In the genomic region with DNA sequence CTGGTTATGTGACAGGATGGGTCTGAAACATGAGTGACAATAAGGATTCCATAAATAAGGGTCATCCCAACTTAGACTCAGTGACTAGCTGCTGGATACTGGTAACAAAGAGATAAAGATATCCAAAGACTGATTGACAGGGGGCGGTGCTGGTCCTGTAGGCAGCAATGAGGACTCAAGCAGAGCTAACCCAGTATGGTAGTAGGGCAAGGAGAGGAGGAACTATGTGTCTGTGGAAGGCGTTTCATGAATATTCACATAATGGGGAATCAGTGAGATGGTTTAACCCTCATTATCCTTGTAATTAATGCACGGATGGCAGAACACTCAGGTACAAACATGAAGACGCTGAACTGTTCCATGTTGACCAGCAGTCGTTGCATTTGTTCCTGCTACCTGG, we compare ENCODE assay signal across 1 cellular context.
TF ChIP-seq lines count a peak whose summit lies in the region.

No MANE protein-coding gene starts in this region.

TF ChIP-seq in HepG2, 621 proteins besides CTCF, POLR2A, EP300 and RAD21:
- no peak for TF ChIP-seq ZNF629 (CRISPR knock-in tag; conservative IDR thresholded peaks at IDR 0.05)
- TF ChIP-seq SSRP1 (CRISPR knock-in tag; IDR thresholded peaks at IDR 0.05): 0 out of 2 replicates have a peak, but pooled peaks have one; percentile 72
- 0 out of 2 replicates have a peak, but pooled peaks have one; percentile 35 for TF ChIP-seq ZNF670 (CRISPR knock-in tag; IDR thresholded peaks at IDR 0.05; ENCODE audit: borderline replicate concordance)
- no peak for TF ChIP-seq ZNF263 (CRISPR knock-in tag; IDR thresholded peaks at IDR 0.05)
- TF ChIP-seq MAZ (IDR thresholded peaks at IDR 0.05; ENCODE audit: borderline replicate concordance, low read depth, low read length): no peak
- TF ChIP-seq MAZ (CRISPR knock-in tag; IDR thresholded peaks at IDR 0.05; ENCODE audit: low read depth): 0 out of 2 replicates have a peak, but pooled peaks have one; percentile 27
- TF ChIP-seq, protein P1, sequence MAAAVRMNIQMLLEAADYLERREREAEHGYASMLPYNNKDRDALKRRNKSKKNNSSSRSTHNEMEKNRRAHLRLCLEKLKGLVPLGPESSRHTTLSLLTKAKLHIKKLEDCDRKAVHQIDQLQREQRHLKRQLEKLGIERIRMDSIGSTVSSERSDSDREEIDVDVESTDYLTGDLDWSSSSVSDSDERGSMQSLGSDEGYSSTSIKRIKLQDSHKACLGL (CRISPR knock-in tag; IDR thresholded peaks at IDR 0.05): no peak
- no peak for TF ChIP-seq ZFP41 (CRISPR knock-in tag; IDR thresholded peaks at IDR 0.05; ENCODE audit: borderline replicate concordance)
- TF ChIP-seq, protein P2, sequence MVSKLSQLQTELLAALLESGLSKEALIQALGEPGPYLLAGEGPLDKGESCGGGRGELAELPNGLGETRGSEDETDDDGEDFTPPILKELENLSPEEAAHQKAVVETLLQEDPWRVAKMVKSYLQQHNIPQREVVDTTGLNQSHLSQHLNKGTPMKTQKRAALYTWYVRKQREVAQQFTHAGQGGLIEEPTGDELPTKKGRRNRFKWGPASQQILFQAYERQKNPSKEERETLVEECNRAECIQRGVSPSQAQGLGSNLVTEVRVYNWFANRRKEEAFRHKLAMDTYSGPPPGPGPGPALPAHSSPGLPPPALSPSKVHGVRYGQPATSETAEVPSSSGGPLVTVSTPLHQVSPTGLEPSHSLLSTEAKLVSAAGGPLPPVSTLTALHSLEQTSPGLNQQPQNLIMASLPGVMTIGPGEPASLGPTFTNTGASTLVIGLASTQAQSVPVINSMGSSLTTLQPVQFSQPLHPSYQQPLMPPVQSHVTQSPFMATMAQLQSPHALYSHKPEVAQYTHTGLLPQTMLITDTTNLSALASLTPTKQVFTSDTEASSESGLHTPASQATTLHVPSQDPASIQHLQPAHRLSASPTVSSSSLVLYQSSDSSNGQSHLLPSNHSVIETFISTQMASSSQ (IDR thresholded peaks at IDR 0.05; ENCODE audit: low read depth): no peak
- TF ChIP-seq, protein P2 (CRISPR knock-in tag; IDR thresholded peaks at IDR 0.05; ENCODE audit: borderline replicate concordance): no peak
- TF ChIP-seq, protein P3, sequence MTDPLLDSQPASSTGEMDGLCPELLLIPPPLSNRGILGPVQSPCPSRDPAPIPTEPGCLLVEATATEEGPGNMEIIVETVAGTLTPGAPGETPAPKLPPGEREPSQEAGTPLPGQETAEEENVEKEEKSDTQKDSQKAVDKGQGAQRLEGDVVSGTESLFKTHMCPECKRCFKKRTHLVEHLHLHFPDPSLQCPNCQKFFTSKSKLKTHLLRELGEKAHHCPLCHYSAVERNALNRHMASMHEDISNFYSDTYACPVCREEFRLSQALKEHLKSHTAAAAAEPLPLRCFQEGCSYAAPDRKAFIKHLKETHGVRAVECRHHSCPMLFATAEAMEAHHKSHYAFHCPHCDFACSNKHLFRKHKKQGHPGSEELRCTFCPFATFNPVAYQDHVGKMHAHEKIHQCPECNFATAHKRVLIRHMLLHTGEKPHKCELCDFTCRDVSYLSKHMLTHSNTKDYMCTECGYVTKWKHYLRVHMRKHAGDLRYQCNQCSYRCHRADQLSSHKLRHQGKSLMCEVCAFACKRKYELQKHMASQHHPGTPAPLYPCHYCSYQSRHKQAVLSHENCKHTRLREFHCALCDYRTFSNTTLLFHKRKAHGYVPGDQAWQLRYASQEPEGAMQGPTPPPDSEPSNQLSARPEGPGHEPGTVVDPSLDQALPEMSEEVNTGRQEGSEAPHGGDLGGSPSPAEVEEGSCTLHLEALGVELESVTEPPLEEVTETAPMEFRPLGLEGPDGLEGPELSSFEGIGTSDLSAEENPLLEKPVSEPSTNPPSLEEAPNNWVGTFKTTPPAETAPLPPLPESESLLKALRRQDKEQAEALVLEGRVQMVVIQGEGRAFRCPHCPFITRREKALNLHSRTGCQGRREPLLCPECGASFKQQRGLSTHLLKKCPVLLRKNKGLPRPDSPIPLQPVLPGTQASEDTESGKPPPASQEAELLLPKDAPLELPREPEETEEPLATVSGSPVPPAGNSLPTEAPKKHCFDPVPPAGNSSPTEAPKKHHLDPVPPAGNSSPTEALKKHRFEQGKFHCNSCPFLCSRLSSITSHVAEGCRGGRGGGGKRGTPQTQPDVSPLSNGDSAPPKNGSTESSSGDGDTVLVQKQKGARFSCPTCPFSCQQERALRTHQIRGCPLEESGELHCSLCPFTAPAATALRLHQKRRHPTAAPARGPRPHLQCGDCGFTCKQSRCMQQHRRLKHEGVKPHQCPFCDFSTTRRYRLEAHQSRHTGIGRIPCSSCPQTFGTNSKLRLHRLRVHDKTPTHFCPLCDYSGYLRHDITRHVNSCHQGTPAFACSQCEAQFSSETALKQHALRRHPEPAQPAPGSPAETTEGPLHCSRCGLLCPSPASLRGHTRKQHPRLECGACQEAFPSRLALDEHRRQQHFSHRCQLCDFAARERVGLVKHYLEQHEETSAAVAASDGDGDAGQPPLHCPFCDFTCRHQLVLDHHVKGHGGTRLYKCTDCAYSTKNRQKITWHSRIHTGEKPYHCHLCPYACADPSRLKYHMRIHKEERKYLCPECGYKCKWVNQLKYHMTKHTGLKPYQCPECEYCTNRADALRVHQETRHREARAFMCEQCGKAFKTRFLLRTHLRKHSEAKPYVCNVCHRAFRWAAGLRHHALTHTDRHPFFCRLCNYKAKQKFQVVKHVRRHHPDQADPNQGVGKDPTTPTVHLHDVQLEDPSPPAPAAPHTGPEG (CRISPR knock-in tag; IDR thresholded peaks at IDR 0.05): no peak
- TF ChIP-seq ZBTB8A (CRISPR knock-in tag; IDR thresholded peaks at IDR 0.05; ENCODE audit: borderline replicate concordance, low read depth): no peak
- peak; percentile 47 for TF ChIP-seq AGO2 (optimal IDR thresholded peaks at IDR 0.05; ENCODE audit: low read depth, low read length)
- no peak for TF ChIP-seq KAT2B (IDR thresholded peaks at IDR 0.05; ENCODE audit: borderline replicate concordance, low read depth, low read length)
- TF ChIP-seq, protein P4, sequence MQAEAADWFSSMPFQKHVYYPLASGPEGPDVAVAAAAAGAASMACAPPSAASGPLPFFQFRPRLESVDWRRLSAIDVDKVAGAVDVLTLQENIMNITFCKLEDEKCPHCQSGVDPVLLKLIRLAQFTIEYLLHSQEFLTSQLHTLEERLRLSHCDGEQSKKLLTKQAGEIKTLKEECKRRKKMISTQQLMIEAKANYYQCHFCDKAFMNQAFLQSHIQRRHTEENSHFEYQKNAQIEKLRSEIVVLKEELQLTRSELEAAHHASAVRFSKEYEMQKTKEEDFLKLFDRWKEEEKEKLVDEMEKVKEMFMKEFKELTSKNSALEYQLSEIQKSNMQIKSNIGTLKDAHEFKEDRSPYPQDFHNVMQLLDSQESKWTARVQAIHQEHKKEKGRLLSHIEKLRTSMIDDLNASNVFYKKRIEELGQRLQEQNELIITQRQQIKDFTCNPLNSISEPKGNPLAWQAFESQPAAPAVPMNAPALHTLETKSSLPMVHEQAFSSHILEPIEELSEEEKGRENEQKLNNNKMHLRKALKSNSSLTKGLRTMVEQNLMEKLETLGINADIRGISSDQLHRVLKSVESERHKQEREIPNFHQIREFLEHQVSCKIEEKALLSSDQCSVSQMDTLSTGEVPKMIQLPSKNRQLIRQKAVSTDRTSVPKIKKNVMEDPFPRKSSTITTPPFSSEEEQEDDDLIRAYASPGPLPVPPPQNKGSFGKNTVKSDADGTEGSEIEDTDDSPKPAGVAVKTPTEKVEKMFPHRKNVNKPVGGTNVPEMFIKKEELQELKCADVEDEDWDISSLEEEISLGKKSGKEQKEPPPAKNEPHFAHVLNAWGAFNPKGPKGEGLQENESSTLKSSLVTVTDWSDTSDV (CRISPR knock-in tag; IDR thresholded peaks at IDR 0.05): no peak
- TF ChIP-seq, protein P5, sequence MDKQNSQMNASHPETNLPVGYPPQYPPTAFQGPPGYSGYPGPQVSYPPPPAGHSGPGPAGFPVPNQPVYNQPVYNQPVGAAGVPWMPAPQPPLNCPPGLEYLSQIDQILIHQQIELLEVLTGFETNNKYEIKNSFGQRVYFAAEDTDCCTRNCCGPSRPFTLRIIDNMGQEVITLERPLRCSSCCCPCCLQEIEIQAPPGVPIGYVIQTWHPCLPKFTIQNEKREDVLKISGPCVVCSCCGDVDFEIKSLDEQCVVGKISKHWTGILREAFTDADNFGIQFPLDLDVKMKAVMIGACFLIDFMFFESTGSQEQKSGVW (CRISPR knock-in tag; IDR thresholded peaks at IDR 0.05; ENCODE audit: borderline replicate concordance): no peak
- TF ChIP-seq ZNF296 (CRISPR knock-in tag; conservative IDR thresholded peaks at IDR 0.05): no peak
- no peak for TF ChIP-seq NFATC3 (CRISPR knock-in tag; IDR thresholded peaks at IDR 0.05)
- TF ChIP-seq, protein P6, sequence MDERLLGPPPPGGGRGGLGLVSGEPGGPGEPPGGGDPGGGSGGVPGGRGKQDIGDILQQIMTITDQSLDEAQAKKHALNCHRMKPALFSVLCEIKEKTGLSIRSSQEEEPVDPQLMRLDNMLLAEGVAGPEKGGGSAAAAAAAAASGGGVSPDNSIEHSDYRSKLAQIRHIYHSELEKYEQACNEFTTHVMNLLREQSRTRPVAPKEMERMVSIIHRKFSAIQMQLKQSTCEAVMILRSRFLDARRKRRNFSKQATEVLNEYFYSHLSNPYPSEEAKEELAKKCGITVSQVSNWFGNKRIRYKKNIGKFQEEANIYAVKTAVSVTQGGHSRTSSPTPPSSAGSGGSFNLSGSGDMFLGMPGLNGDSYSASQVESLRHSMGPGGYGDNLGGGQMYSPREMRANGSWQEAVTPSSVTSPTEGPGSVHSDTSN (CRISPR knock-in tag; IDR thresholded peaks at IDR 0.05): peak; percentile 48; the same call in 1 of the 2 replicates
- no peak for TF ChIP-seq MYC (CRISPR knock-in tag; IDR thresholded peaks at IDR 0.05; ENCODE audit: borderline replicate concordance)
- TF ChIP-seq ZNF367 (CRISPR knock-in tag; IDR thresholded peaks at IDR 0.05; ENCODE audit: borderline replicate concordance): no peak
- TF ChIP-seq, protein P7, sequence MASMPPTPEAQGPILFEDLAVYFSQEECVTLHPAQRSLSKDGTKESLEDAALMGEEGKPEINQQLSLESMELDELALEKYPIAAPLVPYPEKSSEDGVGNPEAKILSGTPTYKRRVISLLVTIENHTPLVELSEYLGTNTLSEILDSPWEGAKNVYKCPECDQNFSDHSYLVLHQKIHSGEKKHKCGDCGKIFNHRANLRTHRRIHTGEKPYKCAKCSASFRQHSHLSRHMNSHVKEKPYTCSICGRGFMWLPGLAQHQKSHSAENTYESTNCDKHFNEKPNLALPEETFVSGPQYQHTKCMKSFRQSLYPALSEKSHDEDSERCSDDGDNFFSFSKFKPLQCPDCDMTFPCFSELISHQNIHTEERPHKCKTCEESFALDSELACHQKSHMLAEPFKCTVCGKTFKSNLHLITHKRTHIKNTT (CRISPR knock-in tag; IDR thresholded peaks at IDR 0.05): no peak
- no peak for TF ChIP-seq HCFC1 (IDR thresholded peaks at IDR 0.05; ENCODE audit: low read depth, low read length)
- no peak for TF ChIP-seq ZNF83 (CRISPR knock-in tag; IDR thresholded peaks at IDR 0.05; ENCODE audit: borderline replicate concordance)
- 0 out of 2 replicates have a peak, but pooled peaks have one; percentile 5 for TF ChIP-seq SMC3 (IDR thresholded peaks at IDR 0.05; ENCODE audit: low read length)
- peak; percentile 68 for TF ChIP-seq RBM22 (optimal IDR thresholded peaks at IDR 0.05; ENCODE audit: low read length)
- TF ChIP-seq, protein P8, sequence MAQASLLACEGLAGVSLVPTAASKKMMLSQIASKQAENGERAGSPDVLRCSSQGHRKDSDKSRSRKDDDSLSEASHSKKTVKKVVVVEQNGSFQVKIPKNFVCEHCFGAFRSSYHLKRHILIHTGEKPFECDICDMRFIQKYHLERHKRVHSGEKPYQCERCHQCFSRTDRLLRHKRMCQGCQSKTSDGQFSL (CRISPR knock-in tag; IDR thresholded peaks at IDR 0.05): no peak
